23 cellular contexts compared by ENCODE assay signal in genomic region chr6:143761103-143761502, GRCh38.
A peak's percentile ranks its signal among the peaks of the same experiment; 100 is the strongest.
DNase-seq lines count a peak whose midpoint lies in the region; TF ChIP-seq lines count a peak whose summit lies in the region.
"Had no signal": no experiment of that assay in that cellular context is flagged by ENCODE, and none has a peak within 500 bp of the region (broad histone marks: within the 10 kb centered on the region; RNA-seq: fewer than 3 reads in every experiment).

No MANE protein-coding gene starts in this region.

- no peaks in the 10 kb centered on the region for H3K27me3 ChIP-seq in H9 (ENCODE audit: insufficient read depth, low read length)
- H3K27me3 ChIP-seq: BE2C; BLaER1 treated with 17β-estradiol and CSF1 and Interleukin-3, amounts not matched to agents 10 nM and 100 nM had no signal

- H3K27ac ChIP-seq in HEK293 (ENCODE audit: extremely low read depth, low read depth, low read length): no peak overlapping the region
- no peak overlapping the region for H3K27ac ChIP-seq in H9 (ENCODE audit: insufficient read length, low read depth, low read length)
- H3K27ac ChIP-seq: A549, GM23248 had no signal

- no peaks in the 10 kb centered on the region for H3K4me1 ChIP-seq in HEK293 (ENCODE audit: control insufficient read depth, insufficient read depth, low read length)
- H3K4me1 ChIP-seq in H9 (ENCODE audit: insufficient read depth, low read length): no peaks in the 10 kb centered on the region
- H3K4me1 ChIP-seq: A549, BE2C had no signal

- H2BK15ac ChIP-seq in H9 (ENCODE audit: low read depth, low read length): no peak overlapping the region

- no peak overlapping the region for H3K27ac Mint-ChIP-seq in endothelial cell (ENCODE audit: unreplicated experiment)
- 0 out of 7 replicates have a peak overlapping the region, but pooled peaks of 1 of the 3 experiments have one; percentile 27 for H3K27ac Mint-ChIP-seq in H9
- H3K27ac Mint-ChIP-seq: CD4-positive, alpha-beta T cell; HFFc6 had no signal

- no peak overlapping the region for H2BK120ac ChIP-seq in H9 (ENCODE audit: low read depth, low read length, poor library complexity, severe bottlenecking)

- H3K18ac ChIP-seq in H9 (ENCODE audit: insufficient read length, low read depth, low read length): no peak overlapping the region

- TF ChIP-seq CTCF in HEK293 (tag by site-specific recombination; IDR thresholded peaks at IDR 0.05) (no peak), endothelial cell (IDR thresholded peaks at IDR 0.05; ENCODE audit: unreplicated experiment) (no peak), H9 (conservative IDR thresholded peaks at IDR 0.05) (no peak)

- H3K36me3 Mint-ChIP-seq in endothelial cell (ENCODE audit: low read depth, unreplicated experiment) (peaks cover 32% of the 10 kb centered on the region), H9 (ENCODE audit: insufficient read depth in 1 of 3, low read depth in 3 of 3) (peaks cover 14 to 57% (median 16%) of the 10 kb centered on the region in 3 experiments; a peak in 6 of 7 replicates)

- H3K4me2 ChIP-seq in H9 (ENCODE audit: insufficient read depth, insufficient read length, low read length): no peak overlapping the region
- H3K4me2 ChIP-seq: A549 had no signal

- H4K20me1 ChIP-seq in H9 (ENCODE audit: control insufficient read depth, insufficient read depth, insufficient read length): no peaks in the 10 kb centered on the region
- H4K20me1 ChIP-seq: BLaER1 treated with 17β-estradiol and CSF1 and Interleukin-3, amounts not matched to agents 10 nM and 100 nM had no signal

- H4K5ac ChIP-seq in H9 (ENCODE audit: insufficient read length, low read depth, low read length): no peak overlapping the region

- H3K23me2 ChIP-seq in H9 (ENCODE audit: insufficient read length, low read depth, low read length, poor library complexity, severe bottlenecking): no peaks in the 10 kb centered on the region

- intact Hi-C loops in posterior cingulate gyrus (cut with DNase I): no loop called here

- WGBS in H9 (ENCODE audit: extremely low coverage, insufficient read length, low lambda C conversion rate): no CpG with 5 or more reads among the region's 1 CpG

- no peak overlapping the region for H2BK5ac ChIP-seq in H9 (ENCODE audit: insufficient read length, low read length)

- no peak overlapping the region for H3K14ac ChIP-seq in H9 (ENCODE audit: insufficient read depth, low read length)

- H3K9me3 Mint-ChIP-seq in endothelial cell (ENCODE audit: unreplicated experiment) (no peaks in the 10 kb centered on the region), H9 (no peaks in the 10 kb centered on the region)
- H3K9me3 Mint-ChIP-seq: CD14-positive monocyte; CD4-positive, alpha-beta T cell; CD8-positive, alpha-beta memory T cell; HFFc6 had no signal

- H3K79me2 ChIP-seq in H9 (ENCODE audit: insufficient read depth, low read length): no peaks in the 10 kb centered on the region

- H3K79me1 ChIP-seq in H9 (ENCODE audit: insufficient read depth, low read depth, low read length, poor library complexity, severe bottlenecking): no peaks in the 10 kb centered on the region

- no peak overlapping the region for H3T11ph ChIP-seq in H9 (ENCODE audit: low read length)

- no peak overlapping the region for H4K91ac ChIP-seq in H9 (ENCODE audit: insufficient read length, low read depth, low read length)

- no peak overlapping the region for H3K56ac ChIP-seq in H9 (ENCODE audit: insufficient read length, low read depth, low read length)

- peaks cover 2% of the 10 kb centered on the region for H3K27me3 Mint-ChIP-seq in endothelial cell (ENCODE audit: unreplicated experiment)
- H3K27me3 Mint-ChIP-seq in H9 (ENCODE audit: low read depth): no peaks in the 10 kb centered on the region
- H3K27me3 Mint-ChIP-seq: CD4-positive, alpha-beta T cell; CD8-positive, alpha-beta memory T cell had no signal

- DNase-seq in amniotic epithelial cell (ENCODE audit: low read depth) (peak; percentile 53), endothelial cell (ENCODE audit: low spot score) (no peak), iPS-NIHi7 (ENCODE audit: extremely low spot score) (no peak), posterior cingulate gyrus (no peak), H9 (no peak)
- DNase-seq: 8988T; ACHN; AML-193; BE2C; CD4-positive, alpha-beta T cell; CD8-positive, alpha-beta memory T cell; DMS 273 treated with DMSO at 0.1 percent for 48 hours; DMS79; EL; GDM1; GM23248; H7; HFFc6 had no signal

- H3K23ac ChIP-seq in H9 (ENCODE audit: insufficient read length, low read depth, low read length): no peak overlapping the region

- peaks cover 28% of the 10 kb centered on the region for H3K4me1 Mint-ChIP-seq in endothelial cell (ENCODE audit: unreplicated experiment)
- H3K4me1 Mint-ChIP-seq in H9: peaks cover 0 to 7% of the 10 kb centered on the region in 2 experiments; a peak in 2 of 4 replicates

- H4K8ac ChIP-seq in H9 (replicated peaks; ENCODE audit: insufficient read length, low read depth, low read length): no peak overlapping the region

- no peaks in the 10 kb centered on the region for H3K9me3 ChIP-seq in HEK293 (ENCODE audit: control insufficient read depth, insufficient read depth, low read depth, low read length)
- H3K9me3 ChIP-seq in H9 (ENCODE audit: control insufficient read depth, low read depth, low read length): no peaks in the 10 kb centered on the region
- H3K9me3 ChIP-seq: A549, BE2C had no signal

- no peak overlapping the region for H3K4me3 ChIP-seq in HEK293 (ENCODE audit: low read depth, low read length)
- H3K4me3 ChIP-seq: A549; BLaER1 treated with 17β-estradiol and CSF1 and Interleukin-3, amounts not matched to agents 10 nM and 100 nM; GM12878; GM23248 had no signal

- peaks cover 0 to 17% of the 10 kb centered on the region in 2 experiments; a peak in 1 of 3 replicates for H3K36me3 ChIP-seq in HEK293 (ENCODE audit: control insufficient read depth in 2 of 2, insufficient read depth in 1 of 2, low read length in 2 of 2)
- H3K36me3 ChIP-seq: BE2C had no signal

- no peak overlapping the region for H2BK20ac ChIP-seq in H9 (ENCODE audit: low read depth, low read length, poor library complexity, severe bottlenecking)

- POLR2A ChIA-PET in HEK293 (lab: Yijun Ruan, JAX): no interaction called here

- H2AK5ac ChIP-seq in H9 (ENCODE audit: insufficient read length, low read length): no peak overlapping the region

- H3K4ac ChIP-seq in H9 (ENCODE audit: low read depth, low read length): no peak overlapping the region

- H3K4me3 Mint-ChIP-seq in endothelial cell (ENCODE audit: unreplicated experiment) (peak overlapping the region; percentile 38), H9 (no peak overlapping the region)
- H3K4me3 Mint-ChIP-seq: CD14-positive monocyte; CD4-positive, alpha-beta T cell; CD8-positive, alpha-beta memory T cell; HFFc6 had no signal

- CTCF ChIA-PET in HEK293 (lab: Yijun Ruan, JAX): interaction anchor here (0.6 kb wide), 1 partner anchor 248 kb away, joined by 5 read pairs; no protein-coding TSS in a partner anchor

- no peak overlapping the region for H2AFZ ChIP-seq in H9 (ENCODE audit: low read length)
- H2AFZ ChIP-seq: GM23248 had no signal

- no peak overlapping the region for H3K9ac ChIP-seq in H9 (ENCODE audit: extremely low read depth, insufficient read length, low read length)
- H3K9ac ChIP-seq: GM23248 had no signal

- no peak overlapping the region for H2BK12ac ChIP-seq in H9 (ENCODE audit: insufficient read length, low read depth, low read length)

TF ChIP-seq in HEK293, 187 proteins besides CTCF, POLR2A, EP300 and RAD21:
- TF ChIP-seq ZNF629 (tag by site-specific recombination; IDR thresholded peaks at IDR 0.05) (no peak), PRDM1 (tag by site-specific recombination; IDR thresholded peaks at IDR 0.05) (peak; percentile 23; the same call in 1 of the 2 replicates), ZNF184 (tag by site-specific recombination; IDR thresholded peaks at IDR 0.05) (no peak)
TF ChIP-seq in HEK293: peak in this region for 1.
